ENCODE assay signal across 19 cellular contexts in genomic region chr17:7555320-7555948, GRCh38. TPM values are rescaled to one million over a fixed set of nuclear protein-coding genes. Genes with fewer than 3 reads are reported as not detected.
DNase-seq lines count a peak whose midpoint lies in the region; ATAC-seq and TF ChIP-seq lines count a peak whose summit lies in the region.
"Had no signal": no experiment of that assay in that cellular context is flagged by ENCODE, and none has a peak within 500 bp of the region (broad histone marks: within the 10 kb centered on the region; RNA-seq: fewer than 3 reads in every experiment).

No MANE protein-coding gene starts in this region.

- no peaks in the 10 kb centered on the region for H3K27me3 ChIP-seq in kidney epithelial cell (ENCODE audit: control insufficient read depth, insufficient read depth, low read length)
- H3K27me3 ChIP-seq in transverse colon = no peaks in the 10 kb centered on the region

- H3K4me3 ChIP-seq in GM12865 (ENCODE audit: low read depth, low read length) = no peak overlapping the region
- no peak overlapping the region for H3K4me3 ChIP-seq in kidney epithelial cell (ENCODE audit: low read depth, low read length)
- no peak overlapping the region for H3K4me3 ChIP-seq in transverse colon
- H3K4me3 ChIP-seq: SK-N-MC had no signal

- ATAC-seq in GM21576 (IDR thresholded peaks at IDR 0.05; ENCODE audit: unreplicated experiment) (no peak), HG02798 (IDR thresholded peaks at IDR 0.05; ENCODE audit: poor library complexity, unreplicated experiment) (no peak)
- ATAC-seq: activated CD4-positive, CD25-positive, alpha-beta regulatory T cell treated with anti-CD3 and anti-CD28 coated beads, Interleukin-2, amount 50 U/mL, for 24 hours had no signal

- peaks cover 29 to 52% (median 35%) of the 10 kb centered on the region in 4 donors for H3K4me1 ChIP-seq in transverse colon

- no peaks in the 10 kb centered on the region for H3K36me3 ChIP-seq in kidney epithelial cell (ENCODE audit: control insufficient read depth, insufficient read depth, low read length)
- no peaks in the 10 kb centered on the region for H3K36me3 ChIP-seq in transverse colon

- no peak for DNase-seq in AG09319 (ENCODE audit: extremely low read depth, low read depth)
- no peak for DNase-seq in GM12865 (ENCODE audit: low read depth)
- no peak for DNase-seq in activated naive CD8-positive, alpha-beta T cell treated with anti-CD3 and anti-CD28 coated beads for 36 hours
- DNase-seq in kidney epithelial cell (ENCODE audit: low read depth) = no peak
- DNase-seq in transverse colon = no peak
- DNase-seq in NCI-H1048 (lab: John Stamatoyannopoulos, UW) = no peak
- DNase-seq: activated effector memory CD4-positive, alpha-beta T cell treated with Interleukin-2 at 50 U/mL for 16 hours; caudate nucleus; midbrain; NCI-H187; stimulated activated CD4-positive, alpha-beta T cell treated with anti-CD3 and anti-CD28 coated beads, Interleukin-2, amount 100 ng/mL, for 24 hours; stimulated activated naive CD4-positive, alpha-beta T cell had no signal

- H3K27ac ChIP-seq in transverse colon = no peak overlapping the region
- H3K27ac ChIP-seq: C4-2B, epithelial cell of prostate, KMS-11, SK-N-MC had no signal

- H3K4me1 Mint-ChIP-seq in activated naive CD8-positive, alpha-beta T cell treated with anti-CD3 and anti-CD28 coated beads for 36 hours = peaks cover 68% of the 10 kb centered on the region

- TF ChIP-seq CTCF in AG09319 (IDR thresholded peaks at IDR 0.05; ENCODE audit: low read depth, low read length) (peak; percentile 2; the same call in 1 of the 2 replicates), GM12865 (IDR thresholded peaks at IDR 0.05; ENCODE audit: insufficient read depth, low read depth, low read length, missing control alignments) (peak; percentile 11), kidney epithelial cell (IDR thresholded peaks at IDR 0.05; ENCODE audit: insufficient read depth, low read length, poor library complexity, severe bottlenecking) (peak; percentile 10), transverse colon (IDR thresholded peaks at IDR 0.05) (no peak)

- no peak for TF ChIP-seq EP300 in transverse colon (IDR thresholded peaks at IDR 0.05; ENCODE audit: low read depth)

- H3K9me3 ChIP-seq in transverse colon = no peaks in the 10 kb centered on the region

- 75 to 83% methylated on average over 7 to 10 of the region's 10 CpGs for WGBS in transverse colon (ENCODE audit: low coverage in 1 of 2), 2 donors

- H3K4me3 Mint-ChIP-seq in activated naive CD8-positive, alpha-beta T cell treated with anti-CD3 and anti-CD28 coated beads for 36 hours = no peak overlapping the region

- no peak for TF ChIP-seq POLR2A in transverse colon (IDR thresholded peaks at IDR 0.05)

- peak overlapping the region; percentile 16 for H3K27ac Mint-ChIP-seq in activated naive CD8-positive, alpha-beta T cell treated with anti-CD3 and anti-CD28 coated beads for 36 hours

- no peaks in the 10 kb centered on the region for H3K9me3 Mint-ChIP-seq in activated naive CD8-positive, alpha-beta T cell treated with anti-CD3 and anti-CD28 coated beads for 36 hours

- in situ Hi-C loops in transverse colon (cut with MboI; ENCODE audit: low pct_ligation_motif_present in 1 of 4, low pct_unique_long_range_greater_than_20kb in 1 of 4, low sequenced_read_pairs in 3 of 4) = no loop called here

- intact Hi-C loops in transverse colon (cut with DNase I; ENCODE audit: low total_unique reads) = loop anchor here (5.0 to 10.0 kb wide), 2 partner anchors 38 to 201 kb away; partner anchors contain the start of genes KCTD11 and TMEM95

- H3K27me3 Mint-ChIP-seq in activated naive CD8-positive, alpha-beta T cell treated with anti-CD3 and anti-CD28 coated beads for 36 hours = no peaks in the 10 kb centered on the region

- H3K36me3 Mint-ChIP-seq in activated naive CD8-positive, alpha-beta T cell treated with anti-CD3 and anti-CD28 coated beads for 36 hours = peaks cover 8% of the 10 kb centered on the region

RNA-seq across cellular contexts. Expression of gene TNFSF13, which starts 3.1 kb away (rescaled TPM):
- 1 to 10 TPM; 6.3 to 7.3 TPM for total RNA-seq in activated naive CD8-positive, alpha-beta T cell treated with anti-CD3 and anti-CD28 coated beads for 36 hours
- 13.5 and 14.3 TPM in 2 replicates for total RNA-seq in kidney epithelial cell
- total RNA-seq in transverse colon = 10 to 100 TPM; 19.7 to 94.3 (median 59.8) TPM

RNA-seq across cellular contexts. Expression of gene SENP3, which starts 6.3 kb away (rescaled TPM):
- 100 to 1,000 TPM in 1 of 2 experiments, 10 to 100 TPM in 1; 96.5 to 100 TPM for total RNA-seq in activated naive CD8-positive, alpha-beta T cell treated with anti-CD3 and anti-CD28 coated beads for 36 hours
- total RNA-seq in kidney epithelial cell (107 and 109 TPM in 2 replicates), transverse colon (100 to 1,000 TPM in 1 of 4 donors, 10 to 100 TPM in 3; 37.0 to 159 (median 45.2) TPM)

RNA-seq across cellular contexts. Expression of gene TNFSF12, which starts 6.6 kb away (rescaled TPM):
- 10 to 100 TPM; 11.6 to 15.1 TPM for total RNA-seq in activated naive CD8-positive, alpha-beta T cell treated with anti-CD3 and anti-CD28 coated beads for 36 hours
- total RNA-seq in kidney epithelial cell (9.0 and 9.4 TPM in 2 replicates), transverse colon (10 to 100 TPM; 20.8 to 53.1 (median 31.5) TPM)

RNA-seq across cellular contexts. Expression of gene CD68, which starts 24.0 kb away (rescaled TPM):
- 1 to 10 TPM; 6.6 to 6.7 TPM for total RNA-seq in activated naive CD8-positive, alpha-beta T cell treated with anti-CD3 and anti-CD28 coated beads for 36 hours
- 7.4 and 8.7 TPM in 2 replicates for total RNA-seq in kidney epithelial cell
- 100 to 1,000 TPM in 1 of 4 donors, 10 to 100 TPM in 2, 1 to 10 TPM in 1; 3.8 to 102 (median 35.1) TPM for total RNA-seq in transverse colon

RNA-seq across cellular contexts. Expression of gene MPDU1, which starts 28.2 kb away (rescaled TPM):
- 10 to 100 TPM; 72.8 to 77.2 TPM for total RNA-seq in activated naive CD8-positive, alpha-beta T cell treated with anti-CD3 and anti-CD28 coated beads for 36 hours
- total RNA-seq in kidney epithelial cell = 161 and 187 TPM in 2 replicates
- 100 to 1,000 TPM in 3 of 4 donors, 10 to 100 TPM in 1; 97.9 to 312 (median 157) TPM for total RNA-seq in transverse colon

Comparison
In these comparisons a context has a peak if more than half of its experiments do, and no peak if none do; other contexts are left out.
1. CTCF ChIP-seq: peak in AG09319 (single experiment), GM12865 (single experiment) and kidney epithelial cell (single experiment); none in transverse colon (0 of 5).